Comparison of ENCODE assay signal across 23 cellular contexts in genomic region chr5:179194201-179194910, GRCh38.
"Had no signal": no experiment of that assay in that cellular context is flagged by ENCODE, and none has a peak within 500 bp of the region (broad histone marks: within the 10 kb centered on the region; RNA-seq: fewer than 3 reads in every experiment).

No MANE protein-coding gene starts in this region.

- FAIRE-seq: islet of Langerhans, pancreas, urothelium cell line had no signal

- ATAC-seq: activated CD4-positive, alpha-beta T cell treated with anti-CD3 and anti-CD28 coated beads for 36 hours; activated CD8-positive, alpha-beta T cell treated with anti-CD3 and anti-CD28 coated beads, Interleukin-2, amount 10 ng/mL, durations not matched to agents 7 days and 5 days; gastrocnemius medialis; mucosa of descending colon; pancreas; psoas muscle had no signal

- H3K9me3 ChIP-seq: breast epithelium, colonic mucosa, gastrocnemius medialis, mucosa of descending colon, pancreas, psoas muscle, tibial nerve had no signal

- H3K4me1 ChIP-seq: breast epithelium, colonic mucosa, gastrocnemius medialis, pancreas, psoas muscle had no signal

- H3K4me3 ChIP-seq: breast epithelium, colonic mucosa, dorsolateral prefrontal cortex, gastrocnemius medialis, lung, mucosa of descending colon, pancreas, psoas muscle, tibial nerve had no signal

- DNase-seq: activated CD4-positive, alpha-beta T cell treated with anti-CD3 and anti-CD28 coated beads for 36 hours; activated CD4-positive, CD25-positive, alpha-beta regulatory T cell; activated CD8-positive, alpha-beta T cell treated with anti-CD3 and anti-CD28 coated beads, Interleukin-2, amount 10 ng/mL, durations not matched to agents 7 days and 5 days; activated effector memory CD4-positive, alpha-beta T cell treated with Interleukin-2 at 50 U/mL for 16 hours; activated naive CD4-positive, alpha-beta T cell treated with anti-CD3 and anti-CD28 coated beads for 36 hours; activated naive CD8-positive, alpha-beta T cell treated with anti-CD3 and anti-CD28 coated beads for 36 hours; amniotic stem cell; colonic mucosa; effector memory CD4-positive, alpha-beta T cell; gastrocnemius medialis; glutamatergic neuron; stimulated activated CD4-positive, alpha-beta T cell treated with anti-CD3 and anti-CD28 coated beads, Interleukin-2, amount 100 ng/mL, for 48 hours; stimulated activated naive CD4-positive, alpha-beta T cell treated with Interleukin-2 at 50 U/mL for 16 hours; T-helper 1 cell had no signal

- H3K27me3 ChIP-seq: breast epithelium, colonic mucosa, gastrocnemius medialis, pancreas, tibial nerve had no signal

- H3K27ac ChIP-seq: breast epithelium, colonic mucosa, dorsolateral prefrontal cortex, gastrocnemius medialis, pancreas, psoas muscle, tibial nerve had no signal

- H3K36me3 ChIP-seq: breast epithelium, colonic mucosa, gastrocnemius medialis, pancreas, tibial nerve had no signal
